8 cellular contexts compared by ENCODE assay signal in the genomic region with DNA sequence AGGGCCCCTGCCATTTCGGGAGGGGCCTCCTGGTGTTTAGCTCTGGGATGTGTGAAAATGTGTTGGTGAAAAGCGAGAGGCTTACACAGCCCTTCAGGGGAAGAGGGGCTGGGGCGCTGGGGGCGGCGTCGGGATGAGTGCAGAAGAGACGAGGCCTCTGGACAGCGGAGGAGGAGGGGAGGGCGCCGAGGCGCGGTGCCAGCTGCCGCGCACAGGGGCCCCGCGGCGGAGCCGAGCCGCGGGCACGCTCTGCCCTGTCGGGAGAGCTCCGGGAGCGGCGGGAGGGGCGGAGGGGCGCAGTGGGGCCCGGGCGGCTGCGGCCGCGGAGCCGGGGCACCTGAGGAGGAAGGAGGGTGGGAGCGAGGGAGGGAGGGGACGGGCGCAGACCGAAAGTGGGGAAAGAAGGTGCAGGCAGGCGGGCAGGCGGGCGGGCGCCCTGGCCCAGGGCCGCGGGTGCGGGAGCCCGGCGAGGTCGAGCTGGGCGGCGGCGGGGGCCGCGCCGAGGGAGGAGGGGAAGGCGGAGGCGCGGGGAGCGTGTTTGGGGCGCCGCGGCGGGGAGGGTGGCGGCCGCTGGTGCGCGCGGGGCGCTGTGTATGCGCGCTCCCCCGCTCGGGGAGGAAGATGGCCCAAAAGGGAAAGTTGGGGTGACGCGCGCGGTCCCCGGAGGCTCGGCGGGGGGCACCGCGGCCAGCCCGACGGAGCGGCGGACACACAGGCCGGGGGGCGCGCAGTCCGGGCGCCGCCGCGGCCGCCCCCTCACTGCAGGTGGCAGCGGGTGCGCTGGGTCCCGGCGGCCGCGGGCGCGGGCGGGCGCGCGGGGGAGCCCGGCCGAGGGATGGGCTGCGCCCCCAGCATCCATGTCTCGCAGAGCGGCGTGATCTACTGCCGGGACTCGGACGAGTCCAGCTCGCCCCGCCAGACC. TPM values are rescaled to one million over a fixed set of nuclear protein-coding genes. Genes with fewer than 3 reads are reported as not detected.
DNase-seq lines count a peak whose midpoint lies in the region; ATAC-seq and TF ChIP-seq lines count a peak whose summit lies in the region.

A gene with protein sequence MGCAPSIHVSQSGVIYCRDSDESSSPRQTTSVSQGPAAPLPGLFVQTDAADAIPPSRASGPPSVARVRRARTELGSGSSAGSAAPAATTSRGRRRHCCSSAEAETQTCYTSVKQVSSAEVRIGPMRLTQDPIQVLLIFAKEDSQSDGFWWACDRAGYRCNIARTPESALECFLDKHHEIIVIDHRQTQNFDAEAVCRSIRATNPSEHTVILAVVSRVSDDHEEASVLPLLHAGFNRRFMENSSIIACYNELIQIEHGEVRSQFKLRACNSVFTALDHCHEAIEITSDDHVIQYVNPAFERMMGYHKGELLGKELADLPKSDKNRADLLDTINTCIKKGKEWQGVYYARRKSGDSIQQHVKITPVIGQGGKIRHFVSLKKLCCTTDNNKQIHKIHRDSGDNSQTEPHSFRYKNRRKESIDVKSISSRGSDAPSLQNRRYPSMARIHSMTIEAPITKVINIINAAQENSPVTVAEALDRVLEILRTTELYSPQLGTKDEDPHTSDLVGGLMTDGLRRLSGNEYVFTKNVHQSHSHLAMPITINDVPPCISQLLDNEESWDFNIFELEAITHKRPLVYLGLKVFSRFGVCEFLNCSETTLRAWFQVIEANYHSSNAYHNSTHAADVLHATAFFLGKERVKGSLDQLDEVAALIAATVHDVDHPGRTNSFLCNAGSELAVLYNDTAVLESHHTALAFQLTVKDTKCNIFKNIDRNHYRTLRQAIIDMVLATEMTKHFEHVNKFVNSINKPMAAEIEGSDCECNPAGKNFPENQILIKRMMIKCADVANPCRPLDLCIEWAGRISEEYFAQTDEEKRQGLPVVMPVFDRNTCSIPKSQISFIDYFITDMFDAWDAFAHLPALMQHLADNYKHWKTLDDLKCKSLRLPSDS (plus strand): TSS at position 590 of the 922 bp plus-strand sequence. CDS start 246 bp downstream, at position 836.

- peak within 1 kb of the TSS; percentile 39 for H3K4me3 ChIP-seq in AG04449 (ENCODE audit: low read depth, low read length)
- H3K4me3 ChIP-seq in right lobe of liver, result peak within 1 kb of the TSS; percentile 34 to 51 (median 36)

- ATAC-seq in right lobe of liver, result peak in 2 of 4 donors; percentile 30 to 40
- ATAC-seq in HG02970 (IDR thresholded peaks at IDR 0.05; ENCODE audit: low FRiP score, unreplicated experiment), result no peak

- H3K27me3 ChIP-seq in H9 (ENCODE audit: insufficient read depth, low read length) (peaks cover 34% of the 10 kb centered on the region), right lobe of liver (peaks cover 0 to 9% of the 10 kb centered on the region in 2 donors)

- no peak within 1 kb of the TSS for H3T11ph ChIP-seq in H9 (ENCODE audit: low read length)

- H3K56ac ChIP-seq in H9 (ENCODE audit: insufficient read length, low read depth, low read length), result no peak within 1 kb of the TSS

- H2AFZ ChIP-seq in H9 (ENCODE audit: low read length), result no peak within 1 kb of the TSS

- no peak within 1 kb of the TSS for H2BK20ac ChIP-seq in H9 (ENCODE audit: low read depth, low read length, poor library complexity, severe bottlenecking)

- no peak within 1 kb of the TSS for H3K4ac ChIP-seq in H9 (ENCODE audit: low read depth, low read length)

- H2BK5ac ChIP-seq in H9 (ENCODE audit: insufficient read length, low read length), result no peak within 1 kb of the TSS

- H3K4me1 Mint-ChIP-seq in H9 (peaks cover 11 to 14% of the 10 kb centered on the region in 2 experiments), brain (peaks cover 21% of the 10 kb centered on the region)

- DNase-seq in AG04449 (ENCODE audit: low read depth, low spot score), result no peak
- peak; percentile 45 for DNase-seq in H9
- peak in 1 of 3 donors; percentile 55 for DNase-seq in right lobe of liver
- DNase-seq in RWPE1 (ENCODE audit: low spot score), result no peak
- DNase-seq in NCI-H82 (lab: John Stamatoyannopoulos, UW), result no peak

- no peak within 1 kb of the TSS for H2BK15ac ChIP-seq in H9 (ENCODE audit: low read depth, low read length)

- H3K4me1 ChIP-seq in H9 (ENCODE audit: insufficient read depth, low read length) (no peaks in the 10 kb centered on the region), right lobe of liver (peaks cover 0 to 6% (median 0%) of the 10 kb centered on the region in 4 donors)

- CTCF ChIA-PET in AG04449 (lab: Yijun Ruan, JAX) (no interaction called here), RWPE1 (lab: Yijun Ruan, JAX) (interaction anchor here (0.8 kb wide), 1 partner anchor 21 kb away, joined by 3 read pairs; no protein-coding TSS in a partner anchor)

- H2BK12ac ChIP-seq in H9 (ENCODE audit: insufficient read length, low read depth, low read length), result no peak within 1 kb of the TSS

- POLR2A ChIA-PET in AG04449 (lab: Yijun Ruan, JAX), result interaction anchor here (1.0 kb wide), 1 partner anchor 30 kb away, joined by 4 read pairs; no protein-coding TSS in a partner anchor
- POLR2A ChIA-PET in RWPE1 (lab: Yijun Ruan, JAX; ENCODE audit: low non-redundant PET), result interaction anchor here (0.5 kb wide), 1 partner anchor 95 kb away, joined by 3 read pairs; no protein-coding TSS in a partner anchor

- H4K5ac ChIP-seq in H9 (ENCODE audit: insufficient read length, low read depth, low read length), result no peak within 1 kb of the TSS

- TF ChIP-seq CTCF in AG04449 (IDR thresholded peaks at IDR 0.05; ENCODE audit: insufficient read depth, low read length, missing control alignments) (no peak), H9 (conservative IDR thresholded peaks at IDR 0.05) (no peak), brain (conservative IDR thresholded peaks at IDR 0.05) (no peak), right lobe of liver (IDR thresholded peaks at IDR 0.05) (no peak), subcutaneous adipose tissue (IDR thresholded peaks at IDR 0.05; ENCODE audit: low read depth) (no peak), RWPE1 (conservative IDR thresholded peaks at IDR 0.05; ENCODE audit: low read depth) (no peak)

- no CpG with 5 or more reads among the region's 116 CpGs for WGBS in H9 (ENCODE audit: extremely low coverage, insufficient read length, low lambda C conversion rate)
- WGBS in right lobe of liver (ENCODE audit: insufficient coverage, low coverage, low lambda C conversion rate, missing lambda C conversion rate), result 5% methylated on average over 20 of the region's 116 CpGs

- no peak for TF ChIP-seq POLR2A in right lobe of liver (IDR thresholded peaks at IDR 0.05)

- no peak within 1 kb of the TSS for H4K91ac ChIP-seq in H9 (ENCODE audit: insufficient read length, low read depth, low read length)

- H3K9ac ChIP-seq in H9 (ENCODE audit: extremely low read depth, insufficient read length, low read length), result no peak within 1 kb of the TSS

- H2AK5ac ChIP-seq in H9 (ENCODE audit: insufficient read length, low read length), result no peak within 1 kb of the TSS

- H3K27ac Mint-ChIP-seq in H9 (no peak within 1 kb of the TSS), brain (peak within 1 kb of the TSS in 4 of 5 experiments; percentile 10 to 65 (median 36))

- peaks cover 85% of the 10 kb centered on the region for H3K27me3 Mint-ChIP-seq in H9 (ENCODE audit: low read depth)
- H3K27me3 Mint-ChIP-seq in brain, result peaks cover 53% of the 10 kb centered on the region

- no peak within 1 kb of the TSS for H3K18ac ChIP-seq in H9 (ENCODE audit: insufficient read length, low read depth, low read length)

- intact Hi-C loops in right lobe of liver (cut with DNase I), result no loop called here

- no peaks in the 10 kb centered on the region for H4K20me1 ChIP-seq in H9 (ENCODE audit: control insufficient read depth, insufficient read depth, insufficient read length)

- no peaks in the 10 kb centered on the region for H3K79me2 ChIP-seq in H9 (ENCODE audit: insufficient read depth, low read length)

- H3K23me2 ChIP-seq in H9 (ENCODE audit: insufficient read length, low read depth, low read length, poor library complexity, severe bottlenecking), result peaks cover 10% of the 10 kb centered on the region

- peak within 1 kb of the TSS; percentile 73 to 87 for H3K4me3 Mint-ChIP-seq in H9
- H3K4me3 Mint-ChIP-seq in brain, result peak within 1 kb of the TSS; percentile 83 to 93 (median 84)

- H2BK120ac ChIP-seq in H9 (ENCODE audit: low read depth, low read length, poor library complexity, severe bottlenecking), result no peak within 1 kb of the TSS

- H3K4me2 ChIP-seq in H9 (ENCODE audit: insufficient read depth, insufficient read length, low read length), result peak within 1 kb of the TSS; percentile 68

- H3K27ac ChIP-seq in H9 (ENCODE audit: insufficient read length, low read depth, low read length) (no peak within 1 kb of the TSS), right lobe of liver (no peak within 1 kb of the TSS), RWPE1 (no peak within 1 kb of the TSS)

- no peaks in the 10 kb centered on the region for H3K9me3 ChIP-seq in H9 (ENCODE audit: control insufficient read depth, low read depth, low read length)
- no peaks in the 10 kb centered on the region for H3K9me3 ChIP-seq in right lobe of liver

- no peaks in the 10 kb centered on the region for H3K36me3 ChIP-seq in right lobe of liver

- no peak within 1 kb of the TSS for H3K23ac ChIP-seq in H9 (ENCODE audit: insufficient read length, low read depth, low read length)

- H3K79me1 ChIP-seq in H9 (ENCODE audit: insufficient read depth, low read depth, low read length, poor library complexity, severe bottlenecking), result no peaks in the 10 kb centered on the region

- H4K8ac ChIP-seq in H9 (replicated peaks; ENCODE audit: insufficient read length, low read depth, low read length), result no peak within 1 kb of the TSS

- no peak within 1 kb of the TSS for H3K14ac ChIP-seq in H9 (ENCODE audit: insufficient read depth, low read length)

- H3K9me3 Mint-ChIP-seq in H9 (peaks cover 0 to 2% of the 10 kb centered on the region in 2 experiments; a peak in 1 of 5 replicates), brain (peaks cover 0 to 3% (median 0%) of the 10 kb centered on the region in 5 experiments)

- H3K36me3 Mint-ChIP-seq in H9 (ENCODE audit: insufficient read depth in 1 of 3, low read depth in 3 of 3) (peaks cover 0 to 2% (median 0%) of the 10 kb centered on the region in 3 experiments; a peak in 1 of 7 replicates), brain (no peaks in the 10 kb centered on the region)

RNA-seq across cellular contexts. Expression of the gene that starts here (rescaled TPM):
- total RNA-seq in H9 (2021), result 0.07 TPM in 1 of 2 replicates, not detected in the other
- 5.9 TPM for polyA plus RNA-seq in brain (ENCODE audit: insufficient read depth, low read depth, low replicate concordance)
- 1 to 10 TPM; 1.2 to 5.4 (median 2.4) TPM for total RNA-seq in right lobe of liver
- total RNA-seq in subcutaneous adipose tissue, result 100 to 1,000 TPM in 1 of 4 donors, 10 to 100 TPM in 3; 17.2 to 106 (median 61.0) TPM

Comparison
In these comparisons a context has a peak if more than half of its experiments do, and no peak if none do; other contexts are left out.
1. Peak in DNase-seq and H3K4me2 ChIP-seq in H9; RNA of the gene not detected or under 1 TPM.
2. H3K27ac Mint-ChIP-seq: peak in brain (4 of 5); none in H9 (0 of 3).